In genomic region chr6:35727935-35728662, GRCh38 we compare ENCODE assay signal across 1 cellular context.
A peak's percentile ranks its signal among the peaks of the same experiment; 100 is the strongest.
TF ChIP-seq lines count a peak whose summit lies in the region.

No MANE protein-coding gene starts in this region.

TF ChIP-seq in HepG2, 621 proteins besides CTCF, POLR2A, EP300 and RAD21 (continued from another document):
- no peak for TF ChIP-seq SP1 (IDR thresholded peaks at IDR 0.05)
- TF ChIP-seq SP1 (CRISPR knock-in tag; IDR thresholded peaks at IDR 0.05): 0 out of 2 replicates have a peak, but pooled peaks have one; percentile 13
- no peak for TF ChIP-seq CREM (IDR thresholded peaks at IDR 0.05)
- no peak for TF ChIP-seq CREM (CRISPR knock-in tag; IDR thresholded peaks at IDR 0.05)
- no peak for TF ChIP-seq ZKSCAN1 (IDR thresholded peaks at IDR 0.05; ENCODE audit: low read length)
